ENCODE assay signal across 9 cellular contexts in the genomic region with DNA sequence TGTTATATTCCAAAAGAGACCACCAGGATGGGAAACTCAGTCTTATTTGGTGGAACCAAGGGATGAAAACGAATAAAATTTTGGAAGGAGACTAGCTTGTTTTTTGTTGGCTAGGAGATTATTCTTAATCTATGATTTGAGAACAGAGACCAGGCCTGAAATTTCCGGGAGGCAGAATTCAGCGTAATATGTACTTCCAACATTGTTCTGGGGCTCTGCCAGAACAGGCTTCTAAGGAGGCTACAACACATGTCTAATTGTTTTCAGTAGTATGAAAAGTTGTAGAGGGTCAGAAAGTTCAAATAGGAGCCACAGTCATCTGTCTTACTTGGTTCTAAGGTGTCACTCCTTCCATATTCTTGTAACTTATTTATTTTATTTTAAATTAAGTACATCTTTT. TPM values are rescaled to one million over a fixed set of nuclear protein-coding genes. Genes with fewer than 3 reads are reported as not detected.
A peak's percentile ranks its signal among the peaks of the same experiment; 100 is the strongest.
DNase-seq lines count a peak whose midpoint lies in the region; ATAC-seq, FAIRE-seq and TF ChIP-seq lines count a peak whose summit lies in the region.
"Had no signal": no experiment of that assay in that cellular context is flagged by ENCODE, and none has a peak within 500 bp of the region (broad histone marks: within the 10 kb centered on the region; RNA-seq: fewer than 3 reads in every experiment).

No MANE protein-coding gene starts in this region.

- 2% methylated on average over 3 of the region's 3 CpGs for WGBS in GM12878 (ENCODE audit: insufficient coverage, insufficient replicate concordance, low lambda C conversion rate, missing lambda C conversion rate)

- peak overlapping the region; percentile 92 for H3K9ac ChIP-seq in GM12878 (ENCODE audit: control insufficient read depth, insufficient read depth, low read length)

- peak overlapping the region; percentile 74 for H3K4me3 ChIP-seq in A673 (ENCODE audit: low read depth, low read length, poor library complexity, severe bottlenecking)
- peak overlapping the region; percentile 73 for H3K4me3 ChIP-seq in HFF-Myc (replicated peaks; ENCODE audit: low read depth, low read length)
- peak overlapping the region; percentile 93 for H3K4me3 ChIP-seq in GM12878

- POLR2A ChIA-PET in A673 (lab: Charles Lee; ENCODE audit: low non-redundant PET) = no interaction called here
- POLR2A ChIA-PET in GM12878 (lab: Charles Lee) = interaction anchor here (1.0 kb wide), 1 partner anchor 625 kb away, joined by 3 read pairs; no protein-coding TSS in a partner anchor

- RAD21 ChIA-PET in GM12878 (lab: Charles Lee; ENCODE audit: unreplicated experiment) = no interaction called here

- H3K36me3 Mint-ChIP-seq in memory B cell = peaks cover 14% of the 10 kb centered on the region

- DNase-seq in A673 (ENCODE audit: low spot score) (peak; percentile 22), HFF-Myc (ENCODE audit: extremely low read depth, low read depth) (no peak), GM12878 (ENCODE audit: low read depth, low spot score) (no peak), memory B cell (ENCODE audit: low spot score in 2 of 2) (no peak), sciatic nerve (ENCODE audit: low spot score) (no peak), 8988T (no peak)

- no peak for ATAC-seq in GM12878
- no peak for ATAC-seq in memory B cell (ENCODE audit: low read depth)
- ATAC-seq in sciatic nerve = no peak
- no peak for ATAC-seq in GM18909 (IDR thresholded peaks at IDR 0.05; ENCODE audit: poor library complexity, unreplicated experiment)
- ATAC-seq in HG03565 (IDR thresholded peaks at IDR 0.05; ENCODE audit: unreplicated experiment) = no peak

- FAIRE-seq in GM12878 (lab: Jason Lieb, UNC) = no peak

- no peak for TF ChIP-seq RAD21 in GM12878 (IDR thresholded peaks at IDR 0.05; ENCODE audit: insufficient read depth, low read depth, low read length)

- peaks cover 75% of the 10 kb centered on the region for H3K79me2 ChIP-seq in GM12878 (ENCODE audit: control insufficient read depth, insufficient read depth, low read length)

- no peaks in the 10 kb centered on the region for H3K27me3 Mint-ChIP-seq in memory B cell

- H3K4me1 ChIP-seq in A673 (ENCODE audit: insufficient read depth, low read length, poor library complexity, severe bottlenecking) (no peaks in the 10 kb centered on the region), GM12878 (ENCODE audit: control insufficient read depth, insufficient read depth, low read length) (no peaks in the 10 kb centered on the region)

- BruUV-seq in A673 (replicated peaks; lab: Mats Ljungman, UMichigan) = no TSS peak
- BruUV-seq in GM12878 (replicated peaks; lab: Mats Ljungman, UMichigan) = no TSS peak

- no peaks in the 10 kb centered on the region for H4K20me1 ChIP-seq in GM12878 (ENCODE audit: control insufficient read depth, insufficient read depth)

- H2AFZ ChIP-seq in GM12878 (ENCODE audit: control insufficient read depth, low read depth, low read length) = no peak overlapping the region

- no peaks in the 10 kb centered on the region for H3K9me3 Mint-ChIP-seq in memory B cell

- TF ChIP-seq POLR2A in GM12878 (IDR thresholded peaks at IDR 0.05; ENCODE audit: low read depth, low read length) = no peak

- peaks cover 26% of the 10 kb centered on the region for H3K4me1 Mint-ChIP-seq in memory B cell

- H3K27me3 ChIP-seq in A673 (replicated peaks; ENCODE audit: insufficient read depth, low read depth, low read length, poor library complexity) (no peaks in the 10 kb centered on the region), GM12878 (replicated peaks in 1 of 2; ENCODE audit: control insufficient read depth in 2 of 2, insufficient read depth in 2 of 2, low read length in 1 of 2) (no peaks in the 10 kb centered on the region)
- H3K27me3 ChIP-seq: cardiac muscle cell had no signal

- H3K4me3 Mint-ChIP-seq in memory B cell = peak overlapping the region; percentile 96

- TF ChIP-seq CTCF in A673 (conservative IDR thresholded peaks at IDR 0.05; ENCODE audit: low read depth, low read length) = no peak
- TF ChIP-seq CTCF in HFF-Myc (IDR thresholded peaks at IDR 0.05; ENCODE audit: low read depth, low read length, missing control alignments) = no peak
- no peak for TF ChIP-seq CTCF in GM12878 (IDR thresholded peaks at IDR 0.05 in 2 of 3, conservative IDR thresholded peaks at IDR 0.05 in 1 of 3; ENCODE audit: control insufficient read depth in 2 of 3, extremely low read depth in 1 of 3, insufficient read depth in 1 of 3, low read depth in 3 of 3, low read length in 3 of 3)

- H3K9me3 ChIP-seq in A673 (ENCODE audit: low read depth, low read length, poor library complexity, severe bottlenecking) (no peaks in the 10 kb centered on the region), GM12878 (replicated peaks; ENCODE audit: control insufficient read depth, insufficient read depth, low read length) (no peaks in the 10 kb centered on the region)

- SMC1A ChIA-PET in GM12878 (lab: Charles Lee; ENCODE audit: uncharacterized antibody, unreplicated experiment) = interaction anchor here (1.1 to 4.9 kb wide), 3 partner anchors 21 to 61 kb away, joined by 3 to 15 read pairs (median 4); no protein-coding TSS in a partner anchor

- no peak for TF ChIP-seq EP300 in GM12878 (IDR thresholded peaks at IDR 0.05; ENCODE audit: borderline replicate concordance in 1 of 2, control insufficient read depth in 1 of 2, low read depth in 2 of 2, low read length in 2 of 2)

- H3K4me2 ChIP-seq in GM12878 (ENCODE audit: control insufficient read depth, insufficient read depth) = peak overlapping the region; percentile 38

- H3K27ac Mint-ChIP-seq in memory B cell = peak overlapping the region; percentile 99

- intact Hi-C loops in A673 (cut with micrococcal nuclease; ENCODE audit: unreplicated experiment) (loop anchor here (5.0 kb wide), 1 partner anchor 55 kb away; the partner anchor contains the start of gene DDX50), GM12878 (cut with micrococcal nuclease; ENCODE audit: unreplicated experiment) (loop anchor here (2.0 kb wide), 1 partner anchor 135 kb away; no protein-coding TSS in a partner anchor), sciatic nerve (cut with DNase I) (no loop called here)

- in situ Hi-C loops in GM12878 (cut with MboI) = no loop called here

- CTCF ChIA-PET in A673 (lab: Charles Lee) (no interaction called here), GM12878 (lab: Yijun Ruan, JAX) (interaction anchor here (0.6 to 2.8 kb wide), 6 partner anchors 13 to 137 kb away, joined by 3 to 14 read pairs (median 8); no protein-coding TSS in a partner anchor)

- H3K36me3 ChIP-seq in A673 (ENCODE audit: insufficient read depth, low read length, poor library complexity, severe bottlenecking) (peaks cover 37% of the 10 kb centered on the region), GM12878 (ENCODE audit: control insufficient read depth in 2 of 2, insufficient read depth in 2 of 2, low read length in 1 of 2) (peaks cover 0 to 3% of the 10 kb centered on the region in 2 experiments; a peak in 2 of 4 replicates)

- H3K27ac ChIP-seq in A673 (ENCODE audit: low read depth, low read length, poor library complexity, severe bottlenecking) (peak overlapping the region; percentile 86), GM12878 (ENCODE audit: control insufficient read depth, insufficient read depth) (peak overlapping the region; percentile 94)
- H3K27ac ChIP-seq: cardiac muscle cell had no signal

RNA-seq across cellular contexts. Expression of gene DDX21, which starts 1.7 kb away (rescaled TPM):
- total RNA-seq in A673 (2021) = 154 and 188 TPM in 2 replicates
- 34.8 and 35.9 TPM in 2 replicates for total RNA-seq in GM12878 (2013; cell fraction: nucleolus; rRNA removed)
- total RNA-seq in GM12878 (2014; rRNA removed) = 121 and 158 TPM in 2 replicates
- total RNA-seq in GM12878 (2014; rRNA removed; fragmentation: Illumina TruSeq; extraction: Trizol) = 153 and 165 TPM in 2 replicates
- 122 and 129 TPM in 2 replicates for total RNA-seq in GM12878 (2021)
- 39.5 TPM for polyA plus RNA-seq in GM12878 (2011; ENCODE audit: low read depth)
- 120 and 162 TPM in 2 replicates for polyA plus RNA-seq in GM12878 (2011; rRNA removed)
- polyA plus RNA-seq in GM12878 (2011; cell fraction: cytosol; rRNA removed) = 43.4 and 50.3 TPM in 2 replicates
- 35.1 and 62.8 TPM in 2 replicates for polyA plus RNA-seq in GM12878 (2011; cell fraction: nucleus; rRNA removed)
- 48.2 and 52.6 TPM in 2 replicates for polyA plus RNA-seq in GM12878 (2012)
- polyA plus RNA-seq in GM12878 (2014; fragmentation: Illumina TruSeq; extraction: Trizol) = 182 and 223 TPM in 2 replicates
- polyA plus RNA-seq in GM12878 (2014; fragmentation: Nextera tagmentation; extraction: Ambion mirVana) = 10 to 100 TPM; 80.8 to 88.5 TPM
- polyA plus RNA-seq in GM12878 (2014; rRNA removed) = 95.6 and 112 TPM in 2 replicates
- 10 to 100 TPM; 41.1 to 47.8 TPM for polyA plus RNA-seq in GM12878 (2016; fragmentation: Nextera tagmentation; extraction: Ambion mirVana)
- polyA minus RNA-seq in GM12878 (2011; rRNA and poly(A)+ RNA removed) = 67.2 and 96.1 TPM in 2 replicates
- polyA minus RNA-seq in GM12878 (2011; cell fraction: cytosol; rRNA and poly(A)+ RNA removed) = 34.7 and 46.3 TPM in 2 replicates
- polyA minus RNA-seq in GM12878 (2011; cell fraction: nucleus; rRNA and poly(A)+ RNA removed) = 13.4 and 23.5 TPM in 2 replicates
- total RNA-seq in sciatic nerve = 41.0 TPM

RNA-seq across cellular contexts. Expression of gene KIFBP, which starts 30.9 kb away (rescaled TPM):
- total RNA-seq in A673 (2021) (40.5 and 42.8 TPM in 2 replicates), GM12878 (2014; rRNA removed) (16.3 and 19.2 TPM in 2 replicates), GM12878 (2014; rRNA removed; fragmentation: Illumina TruSeq; extraction: Trizol) (19.9 and 21.0 TPM in 2 replicates), GM12878 (2021) (14.9 and 16.0 TPM in 2 replicates), sciatic nerve (30.4 TPM)
- 12.9 and 13.4 TPM in 2 replicates for total RNA-seq in GM12878 (2013; cell fraction: nucleolus; rRNA removed)
- 5.7 TPM for polyA plus RNA-seq in GM12878 (2011; ENCODE audit: low read depth)
- polyA plus RNA-seq in GM12878 (2011; rRNA removed) (20.0 and 28.8 TPM in 2 replicates), GM12878 (2014; fragmentation: Illumina TruSeq; extraction: Trizol) (25.0 and 39.2 TPM in 2 replicates), GM12878 (2014; fragmentation: Nextera tagmentation; extraction: Ambion mirVana) (10 to 100 TPM in 1 of 2 experiments, 1 to 10 TPM in 1; 8.6 to 10.0 TPM), GM12878 (2014; rRNA removed) (14.3 and 17.3 TPM in 2 replicates), GM12878 (2016; fragmentation: Nextera tagmentation; extraction: Ambion mirVana) (10 to 100 TPM; 28.7 to 29.5 TPM)
- polyA plus RNA-seq in GM12878 (2011; cell fraction: cytosol; rRNA removed) = 9.1 and 10.7 TPM in 2 replicates
- 10.2 and 13.2 TPM in 2 replicates for polyA plus RNA-seq in GM12878 (2011; cell fraction: nucleus; rRNA removed)
- 6.3 and 10.3 TPM in 2 replicates for polyA plus RNA-seq in GM12878 (2012)
- 7.6 and 11.8 TPM in 2 replicates for polyA minus RNA-seq in GM12878 (2011; rRNA and poly(A)+ RNA removed)
- 4.7 and 6.0 TPM in 2 replicates for polyA minus RNA-seq in GM12878 (2011; cell fraction: cytosol; rRNA and poly(A)+ RNA removed)
- polyA minus RNA-seq in GM12878 (2011; cell fraction: nucleus; rRNA and poly(A)+ RNA removed) = 3.9 and 5.5 TPM in 2 replicates

RNA-seq across cellular contexts. Expression of gene DDX50, which starts 56.5 kb away (rescaled TPM):
- total RNA-seq in A673 (2021) (46.1 and 50.1 TPM in 2 replicates), GM12878 (2014; rRNA removed) (28.9 and 34.1 TPM in 2 replicates), GM12878 (2014; rRNA removed; fragmentation: Illumina TruSeq; extraction: Trizol) (51.6 and 52.0 TPM in 2 replicates), GM12878 (2021) (38.8 and 39.1 TPM in 2 replicates), sciatic nerve (41.3 TPM)
- total RNA-seq in GM12878 (2013; cell fraction: nucleolus; rRNA removed) = 30.7 and 31.2 TPM in 2 replicates
- 25.6 TPM for polyA plus RNA-seq in GM12878 (2011; ENCODE audit: low read depth)
- polyA plus RNA-seq in GM12878 (2011; rRNA removed) (50.3 and 67.3 TPM in 2 replicates), GM12878 (2014; fragmentation: Illumina TruSeq; extraction: Trizol) (47.6 and 56.6 TPM in 2 replicates), GM12878 (2014; fragmentation: Nextera tagmentation; extraction: Ambion mirVana) (10 to 100 TPM; 24.9 to 32.0 TPM), GM12878 (2014; rRNA removed) (25.7 and 28.4 TPM in 2 replicates), GM12878 (2016; fragmentation: Nextera tagmentation; extraction: Ambion mirVana) (10 to 100 TPM; 36.0 to 37.5 TPM)
- 23.3 and 24.5 TPM in 2 replicates for polyA plus RNA-seq in GM12878 (2011; cell fraction: cytosol; rRNA removed)
- 18.5 and 18.8 TPM in 2 replicates for polyA plus RNA-seq in GM12878 (2011; cell fraction: nucleus; rRNA removed)
- 34.0 and 40.0 TPM in 2 replicates for polyA plus RNA-seq in GM12878 (2012)
- 52.6 and 63.9 TPM in 2 replicates for polyA minus RNA-seq in GM12878 (2011; rRNA and poly(A)+ RNA removed)
- 21.0 and 22.1 TPM in 2 replicates for polyA minus RNA-seq in GM12878 (2011; cell fraction: cytosol; rRNA and poly(A)+ RNA removed)
- polyA minus RNA-seq in GM12878 (2011; cell fraction: nucleus; rRNA and poly(A)+ RNA removed) = 6.2 and 7.0 TPM in 2 replicates
